ENCODE assay signal across 25 cellular contexts in genomic region chr13:99278199-99278598, GRCh38. TPM values are rescaled to one million over a fixed set of nuclear protein-coding genes. Genes with fewer than 3 reads are reported as not detected.
DNase-seq lines count a peak whose midpoint lies in the region; ATAC-seq, FAIRE-seq and TF ChIP-seq lines count a peak whose summit lies in the region.
"Had no signal": no experiment of that assay in that cellular context is flagged by ENCODE, and none has a peak within 500 bp of the region (broad histone marks: within the 10 kb centered on the region; RNA-seq: fewer than 3 reads in every experiment).

No MANE protein-coding gene starts in this region.

- no peak for ATAC-seq in activated CD8-positive, alpha-beta T cell treated with anti-CD3 and anti-CD28 coated beads, Interleukin-2, amount 10 ng/mL, durations not matched to agents 7 days and 5 days
- no peak for ATAC-seq in activated CD8-positive, alpha-beta T cell treated with anti-CD3 and anti-CD28 coated beads for 36 hours
- no peak for ATAC-seq in naive thymus-derived CD8-positive, alpha-beta T cell
- no peak for ATAC-seq in activated naive CD4-positive, alpha-beta T cell treated with anti-CD3 and anti-CD28 coated beads, Interleukin-2, amount 50 U/mL, for 72 hours
- ATAC-seq in GM18873 (IDR thresholded peaks at IDR 0.05; ENCODE audit: low FRiP score, unreplicated experiment): no peak
- ATAC-seq: K562, left lung had no signal

- CTCF ChIA-PET in activated CD8-positive, alpha-beta T cell treated with anti-CD3 and anti-CD28 coated beads, Interleukin-2, amount 10 ng/mL, durations not matched to agents 7 days and 5 days (lab: Charles Lee): interaction anchor here (0.9 to 3.7 kb wide), 8 partner anchors 8 to 224 kb away, joined by 3 to 27 read pairs (median 4); no protein-coding TSS in a partner anchor
- CTCF ChIA-PET in activated CD8-positive, alpha-beta T cell treated with anti-CD3 and anti-CD28 coated beads for 36 hours (lab: Charles Lee): interaction anchor here (1.0 to 3.5 kb wide), 4 partner anchors 9 to 158 kb away, joined by 6 to 20 read pairs (median 6); no protein-coding TSS in a partner anchor

- H3K27ac Mint-ChIP-seq in activated CD8-positive, alpha-beta T cell treated with anti-CD3 and anti-CD28 coated beads, Interleukin-2, amount 10 ng/mL, durations not matched to agents 7 days and 5 days: peak overlapping the region; percentile 77
- no peak overlapping the region for H3K27ac Mint-ChIP-seq in activated CD8-positive, alpha-beta T cell treated with anti-CD3 and anti-CD28 coated beads for 36 hours
- H3K27ac Mint-ChIP-seq in naive thymus-derived CD8-positive, alpha-beta T cell: peak overlapping the region in 8 of 10 donors; percentile 30 to 98 (median 72)
- no peak overlapping the region for H3K27ac Mint-ChIP-seq in activated naive CD4-positive, alpha-beta T cell treated with anti-CD3 and anti-CD28 coated beads, Interleukin-2, amount 50 U/mL, for 72 hours

- peak overlapping the region; percentile 25 for H3K4me3 Mint-ChIP-seq in activated CD8-positive, alpha-beta T cell treated with anti-CD3 and anti-CD28 coated beads, Interleukin-2, amount 10 ng/mL, durations not matched to agents 7 days and 5 days
- H3K4me3 Mint-ChIP-seq in activated CD8-positive, alpha-beta T cell treated with anti-CD3 and anti-CD28 coated beads for 36 hours: no peak overlapping the region
- H3K4me3 Mint-ChIP-seq in naive thymus-derived CD8-positive, alpha-beta T cell: peak overlapping the region in 4 of 10 donors; percentile 15 to 54 (median 37)
- H3K4me3 Mint-ChIP-seq: neural progenitor cell had no signal

- DNase-seq in activated CD8-positive, alpha-beta T cell treated with anti-CD3 and anti-CD28 coated beads, Interleukin-2, amount 10 ng/mL, durations not matched to agents 7 days and 5 days: no peak
- no peak for DNase-seq in activated CD8-positive, alpha-beta T cell treated with anti-CD3 and anti-CD28 coated beads for 36 hours
- DNase-seq in GM19239 (ENCODE audit: insufficient read length, low spot score): no peak
- peak; percentile 21 for DNase-seq in OCI-M1 (lab: John Stamatoyannopoulos, UW)
- no peak for DNase-seq in naive thymus-derived CD8-positive, alpha-beta T cell
- DNase-seq in HK-2 (ENCODE audit: unreplicated experiment): no peak
- no peak for DNase-seq in activated naive CD4-positive, alpha-beta T cell treated with anti-CD3 and anti-CD28 coated beads, Interleukin-2, amount 50 U/mL, for 72 hours (ENCODE audit: low spot score in 2 of 2)
- DNase-seq: activated CD4-positive, CD25-positive, alpha-beta regulatory T cell treated with anti-CD3 and anti-CD28 coated beads, Interleukin-2, amount 50 U/mL, for 72 hours; activated gamma-delta T cell; DMS79 treated with DMSO at 0.1 percent for 48 hours; effector CD4-positive, alpha-beta T cell; left lung; NCI-H1105; NCI-H524 treated with DMSO at 0.1 percent for 48 hours; stimulated activated CD4-positive, alpha-beta T cell treated with anti-CD3 and anti-CD28 coated beads, Interleukin-4, amount 100 ng/mL, for 4 hours; T1000 had no signal

- TF ChIP-seq CTCF in activated CD8-positive, alpha-beta T cell treated with anti-CD3 and anti-CD28 coated beads for 36 hours (IDR thresholded peaks at IDR 0.05): no peak

- H3K4me1 Mint-ChIP-seq in activated CD8-positive, alpha-beta T cell treated with anti-CD3 and anti-CD28 coated beads, Interleukin-2, amount 10 ng/mL, durations not matched to agents 7 days and 5 days (ENCODE audit: low read depth): peaks cover 97% of the 10 kb centered on the region
- H3K4me1 Mint-ChIP-seq in activated CD8-positive, alpha-beta T cell treated with anti-CD3 and anti-CD28 coated beads for 36 hours (ENCODE audit: low read depth): peaks cover 91% of the 10 kb centered on the region
- peaks cover 50 to 97% (median 95%) of the 10 kb centered on the region in 4 donors for H3K4me1 Mint-ChIP-seq in naive thymus-derived CD8-positive, alpha-beta T cell

- H3K9me3 Mint-ChIP-seq in activated CD8-positive, alpha-beta T cell treated with anti-CD3 and anti-CD28 coated beads, Interleukin-2, amount 10 ng/mL, durations not matched to agents 7 days and 5 days (ENCODE audit: insufficient read depth): no peaks in the 10 kb centered on the region
- H3K9me3 Mint-ChIP-seq in activated CD8-positive, alpha-beta T cell treated with anti-CD3 and anti-CD28 coated beads for 36 hours: no peaks in the 10 kb centered on the region
- H3K9me3 Mint-ChIP-seq in naive thymus-derived CD8-positive, alpha-beta T cell: no peaks in the 10 kb centered on the region
- no peaks in the 10 kb centered on the region for H3K9me3 Mint-ChIP-seq in activated naive CD4-positive, alpha-beta T cell treated with anti-CD3 and anti-CD28 coated beads, Interleukin-2, amount 50 U/mL, for 72 hours
- H3K9me3 Mint-ChIP-seq: neural progenitor cell had no signal

- POLR2A ChIA-PET in activated CD8-positive, alpha-beta T cell treated with anti-CD3 and anti-CD28 coated beads, Interleukin-2, amount 10 ng/mL, durations not matched to agents 7 days and 5 days (lab: Charles Lee): interaction anchor here (0.6 to 1.1 kb wide), 4 partner anchors 78 to 228 kb away, joined by 3 to 4 read pairs (median 3); partner anchors contain the start of gene UBAC2
- POLR2A ChIA-PET in activated CD8-positive, alpha-beta T cell treated with anti-CD3 and anti-CD28 coated beads for 36 hours (lab: Charles Lee): interaction anchor here (1.1 to 1.4 kb wide), 3 partner anchors 9 to 18 kb away, joined by 3 to 4 read pairs (median 3); no protein-coding TSS in a partner anchor
- POLR2A ChIA-PET in naive thymus-derived CD8-positive, alpha-beta T cell (lab: Charles Lee): interaction anchor here (0.6 kb wide), 1 partner anchor 9 kb away, joined by 3 read pairs; no protein-coding TSS in a partner anchor

- FAIRE-seq in GM19239 (lab: Jason Lieb, UNC): peak; percentile 47
- FAIRE-seq: K562 had no signal

- H3K36me3 Mint-ChIP-seq in activated CD8-positive, alpha-beta T cell treated with anti-CD3 and anti-CD28 coated beads, Interleukin-2, amount 10 ng/mL, durations not matched to agents 7 days and 5 days (ENCODE audit: low read depth): peaks cover 79% of the 10 kb centered on the region
- peaks cover 59% of the 10 kb centered on the region for H3K36me3 Mint-ChIP-seq in activated CD8-positive, alpha-beta T cell treated with anti-CD3 and anti-CD28 coated beads for 36 hours (ENCODE audit: low read depth)
- H3K36me3 Mint-ChIP-seq in naive thymus-derived CD8-positive, alpha-beta T cell: peaks cover 7 to 35% (median 19%) of the 10 kb centered on the region in 3 donors
- peaks cover 8 to 25% of the 10 kb centered on the region in 2 donors for H3K36me3 Mint-ChIP-seq in activated naive CD4-positive, alpha-beta T cell treated with anti-CD3 and anti-CD28 coated beads, Interleukin-2, amount 50 U/mL, for 72 hours

- no peaks in the 10 kb centered on the region for H3K27me3 Mint-ChIP-seq in activated CD8-positive, alpha-beta T cell treated with anti-CD3 and anti-CD28 coated beads, Interleukin-2, amount 10 ng/mL, durations not matched to agents 7 days and 5 days (ENCODE audit: low read depth)
- no peaks in the 10 kb centered on the region for H3K27me3 Mint-ChIP-seq in activated CD8-positive, alpha-beta T cell treated with anti-CD3 and anti-CD28 coated beads for 36 hours
- no peaks in the 10 kb centered on the region for H3K27me3 Mint-ChIP-seq in naive thymus-derived CD8-positive, alpha-beta T cell

- intact Hi-C loops in activated CD8-positive, alpha-beta T cell treated with anti-CD3 and anti-CD28 coated beads for 36 hours (cut with micrococcal nuclease): loop anchor here (5.0 kb wide), 1 partner anchor 34 kb away; no protein-coding TSS in a partner anchor

RNA-seq across cellular contexts. Expression of gene GPR18, which starts 20.0 kb away (rescaled TPM):
- total RNA-seq in activated CD8-positive, alpha-beta T cell treated with anti-CD3 and anti-CD28 coated beads, Interleukin-2, amount 10 ng/mL, durations not matched to agents 7 days and 5 days: 10 to 100 TPM; 16.2 to 16.6 TPM
- total RNA-seq in activated CD8-positive, alpha-beta T cell treated with anti-CD3 and anti-CD28 coated beads for 36 hours: 10 to 100 TPM; 11.4 to 11.6 TPM
- total RNA-seq in naive thymus-derived CD8-positive, alpha-beta T cell: 10 to 100 TPM; 31.1 to 31.3 TPM
- 10 to 100 TPM; 22.2 to 37.0 (median 26.1) TPM for polyA plus RNA-seq in naive thymus-derived CD8-positive, alpha-beta T cell
- 1 to 10 TPM; 2.0 to 8.4 TPM for total RNA-seq in activated naive CD4-positive, alpha-beta T cell treated with anti-CD3 and anti-CD28 coated beads, Interleukin-2, amount 50 U/mL, for 72 hours
- total RNA-seq: A673, esophagus mucosa, K562, pulmonary artery endothelial cell, SJSA1, smooth muscle cell, suprapubic skin had no signal
- polyA plus RNA-seq: smooth muscle cell had no signal

RNA-seq across cellular contexts. Expression of gene GPR183, which starts 29.0 kb away (rescaled TPM):
- total RNA-seq in activated CD8-positive, alpha-beta T cell treated with anti-CD3 and anti-CD28 coated beads, Interleukin-2, amount 10 ng/mL, durations not matched to agents 7 days and 5 days: 1 to 10 TPM; 5.0 to 5.2 TPM
- 10 to 100 TPM in 1 of 2 experiments, 1 to 10 TPM in 1; 8.6 to 10.0 TPM for total RNA-seq in activated CD8-positive, alpha-beta T cell treated with anti-CD3 and anti-CD28 coated beads for 36 hours
- 10 to 100 TPM in 1 of 2 experiments, 1 to 10 TPM in 1; 8.4 to 10.4 TPM for total RNA-seq in naive thymus-derived CD8-positive, alpha-beta T cell
- 10 to 100 TPM in 2 of 3 donors, 1 to 10 TPM in 1; 9.2 to 35.5 (median 13.1) TPM for polyA plus RNA-seq in naive thymus-derived CD8-positive, alpha-beta T cell
- total RNA-seq in activated naive CD4-positive, alpha-beta T cell treated with anti-CD3 and anti-CD28 coated beads, Interleukin-2, amount 50 U/mL, for 72 hours: 10 to 100 TPM; 55.0 to 55.4 TPM
- total RNA-seq: A673, pulmonary artery endothelial cell had no signal

Comparison
In these comparisons a context has a peak if more than half of its experiments do, and no peak if none do; other contexts are left out.
1. H3K27ac Mint-ChIP-seq: peak in activated CD8-positive, alpha-beta T cell treated with anti-CD3 and anti-CD28 coated beads, Interleukin-2, amount 10 ng/mL, durations not matched to agents 7 days and 5 days (single experiment) and naive thymus-derived CD8-positive, alpha-beta T cell (8 of 10); none in activated CD8-positive, alpha-beta T cell treated with anti-CD3 and anti-CD28 coated beads for 36 hours (single experiment) and activated naive CD4-positive, alpha-beta T cell treated with anti-CD3 and anti-CD28 coated beads, Interleukin-2, amount 50 U/mL, for 72 hours (0 of 2).
2. RNA of gene GPR183, which starts 29.0 kb away (total RNA-seq): 55.0 to 55.4 TPM in activated naive CD4-positive, alpha-beta T cell treated with anti-CD3 and anti-CD28 coated beads, Interleukin-2, amount 50 U/mL, for 72 hours; 8.4 to 10.4 TPM in naive thymus-derived CD8-positive, alpha-beta T cell, 8.6 to 10.0 TPM in activated CD8-positive, alpha-beta T cell treated with anti-CD3 and anti-CD28 coated beads for 36 hours and 5.0 to 5.2 TPM in activated CD8-positive, alpha-beta T cell treated with anti-CD3 and anti-CD28 coated beads, Interleukin-2, amount 10 ng/mL, durations not matched to agents 7 days and 5 days; every median in the first group is over 4 times any median in the second.